ENCODE assay signal across 18 cellular contexts in genomic region chr6:79215233-79215824, GRCh38. TPM values are rescaled to one million over a fixed set of nuclear protein-coding genes. Genes with fewer than 3 reads are reported as not detected.
DNase-seq lines count a peak whose midpoint lies in the region; ATAC-seq and TF ChIP-seq lines count a peak whose summit lies in the region.
"Had no signal": no experiment of that assay in that cellular context is flagged by ENCODE, and none has a peak within 500 bp of the region (broad histone marks: within the 10 kb centered on the region; RNA-seq: fewer than 3 reads in every experiment).

No MANE protein-coding gene starts in this region.

- no peaks in the 10 kb centered on the region for H3K27me3 Mint-ChIP-seq in mesothelial cell of epicardium (ENCODE audit: low read depth)
- no peaks in the 10 kb centered on the region for H3K27me3 Mint-ChIP-seq in activated CD8-positive, alpha-beta T cell treated with anti-CD3 and anti-CD28 coated beads, Interleukin-2, amount 10 ng/mL, durations not matched to agents 7 days and 5 days (ENCODE audit: low read depth)

- H3K9me3 Mint-ChIP-seq in mesothelial cell of epicardium: peaks cover 11% of the 10 kb centered on the region
- H3K9me3 Mint-ChIP-seq in activated CD8-positive, alpha-beta T cell treated with anti-CD3 and anti-CD28 coated beads, Interleukin-2, amount 10 ng/mL, durations not matched to agents 7 days and 5 days (ENCODE audit: insufficient read depth): no peaks in the 10 kb centered on the region

- no peak for DNase-seq in Right ventricle myocardium superior
- DNase-seq in right atrium auricular region (ENCODE audit: low spot score): no peak
- DNase-seq in cardiac muscle cell (ENCODE audit: low read depth in 1 of 2, low spot score in 1 of 2): peak; percentile 48 to 58
- DNase-seq in mesothelial cell of epicardium (ENCODE audit: low spot score in 2 of 2, unreplicated experiment in 2 of 2): no peak
- no peak for DNase-seq in coronary artery (ENCODE audit: low spot score)
- DNase-seq in HPDE6-E6E7 (ENCODE audit: extremely low spot score): no peak
- no peak for DNase-seq in activated CD8-positive, alpha-beta T cell treated with anti-CD3 and anti-CD28 coated beads, Interleukin-2, amount 10 ng/mL, durations not matched to agents 7 days and 5 days
- DNase-seq: activated gamma-delta T cell, C1 segment of cervical spinal cord, dorsolateral prefrontal cortex, NCI-H2081 treated with DMSO at 0.1 percent for 48 hours, NCI-H524 treated with DMSO at 0.1 percent for 48 hours, OCI-M1, stomach, T-helper 2 cell had no signal

- H3K4me3 Mint-ChIP-seq in mesothelial cell of epicardium: no peak overlapping the region
- no peak overlapping the region for H3K4me3 Mint-ChIP-seq in activated CD8-positive, alpha-beta T cell treated with anti-CD3 and anti-CD28 coated beads, Interleukin-2, amount 10 ng/mL, durations not matched to agents 7 days and 5 days

- H3K4me3 ChIP-seq in right atrium auricular region (no peak overlapping the region), cardiac muscle cell (no peak overlapping the region), coronary artery (no peak overlapping the region)
- H3K4me3 ChIP-seq: A549, dorsolateral prefrontal cortex, SJSA1, stomach had no signal

- no peak for TF ChIP-seq CTCF in right atrium auricular region (IDR thresholded peaks at IDR 0.05)
- no peak for TF ChIP-seq CTCF in cardiac muscle cell (IDR thresholded peaks at IDR 0.05; ENCODE audit: low read depth, low read length)
- no peak for TF ChIP-seq CTCF in mesothelial cell of epicardium (IDR thresholded peaks at IDR 0.05; ENCODE audit: unreplicated experiment)
- no peak for TF ChIP-seq CTCF in coronary artery (IDR thresholded peaks at IDR 0.05)

- CTCF ChIA-PET in activated CD8-positive, alpha-beta T cell treated with anti-CD3 and anti-CD28 coated beads, Interleukin-2, amount 10 ng/mL, durations not matched to agents 7 days and 5 days (lab: Charles Lee): no interaction called here

- H3K27me3 ChIP-seq in right atrium auricular region (no peaks in the 10 kb centered on the region), cardiac muscle cell (no peaks in the 10 kb centered on the region)
- H3K27me3 ChIP-seq: dorsolateral prefrontal cortex, SJSA1, stomach had no signal

- H3K36me3 ChIP-seq in right atrium auricular region (no peaks in the 10 kb centered on the region), cardiac muscle cell (peaks cover 5% of the 10 kb centered on the region)

- H3K27ac Mint-ChIP-seq in mesothelial cell of epicardium: peak overlapping the region; percentile 11
- no peak overlapping the region for H3K27ac Mint-ChIP-seq in activated CD8-positive, alpha-beta T cell treated with anti-CD3 and anti-CD28 coated beads, Interleukin-2, amount 10 ng/mL, durations not matched to agents 7 days and 5 days

- ATAC-seq in Right ventricle myocardium superior (ENCODE audit: poor library complexity): peak; percentile 37
- no peak for ATAC-seq in GM19023 (IDR thresholded peaks at IDR 0.05; ENCODE audit: unreplicated experiment)
- ATAC-seq in activated CD8-positive, alpha-beta T cell treated with anti-CD3 and anti-CD28 coated beads, Interleukin-2, amount 10 ng/mL, durations not matched to agents 7 days and 5 days: no peak
- ATAC-seq: A549 had no signal

- intact Hi-C loops in Right ventricle myocardium superior (cut with DNase I): no loop called here

- H3K4me1 ChIP-seq in right atrium auricular region: peaks cover 0 to 29% of the 10 kb centered on the region in 2 donors
- peaks cover 41% of the 10 kb centered on the region for H3K4me1 ChIP-seq in cardiac muscle cell (ENCODE audit: low read depth)
- H3K4me1 ChIP-seq: A549, SJSA1 had no signal

- H3K27ac ChIP-seq in right atrium auricular region (peak overlapping the region in 1 of 2 donors; percentile 12), cardiac muscle cell (peak overlapping the region; percentile 69), coronary artery (no peak overlapping the region)
- H3K27ac ChIP-seq: A549, dorsolateral prefrontal cortex, SJSA1, stomach had no signal

- peaks cover 16% of the 10 kb centered on the region for H3K4me1 Mint-ChIP-seq in mesothelial cell of epicardium
- H3K4me1 Mint-ChIP-seq in activated CD8-positive, alpha-beta T cell treated with anti-CD3 and anti-CD28 coated beads, Interleukin-2, amount 10 ng/mL, durations not matched to agents 7 days and 5 days (ENCODE audit: low read depth): no peaks in the 10 kb centered on the region

- H3K36me3 Mint-ChIP-seq in mesothelial cell of epicardium: peaks cover 23% of the 10 kb centered on the region
- peaks cover 4% of the 10 kb centered on the region for H3K36me3 Mint-ChIP-seq in activated CD8-positive, alpha-beta T cell treated with anti-CD3 and anti-CD28 coated beads, Interleukin-2, amount 10 ng/mL, durations not matched to agents 7 days and 5 days (ENCODE audit: low read depth)

- POLR2A ChIA-PET in activated CD8-positive, alpha-beta T cell treated with anti-CD3 and anti-CD28 coated beads, Interleukin-2, amount 10 ng/mL, durations not matched to agents 7 days and 5 days (lab: Charles Lee): no interaction called here

- no peaks in the 10 kb centered on the region for H3K9me3 ChIP-seq in right atrium auricular region
- no peaks in the 10 kb centered on the region for H3K9me3 ChIP-seq in cardiac muscle cell (ENCODE audit: low read depth)
- H3K9me3 ChIP-seq: A549, SJSA1, stomach had no signal

RNA-seq across cellular contexts. Expression of gene HMGN3, which starts 19.2 kb away (rescaled TPM):
- total RNA-seq in Right ventricle myocardium superior (148 TPM), right atrium auricular region (100 to 1,000 TPM in 1 of 2 donors, 10 to 100 TPM in 1; 77.0 to 152 TPM), cardiac muscle cell (235 and 240 TPM in 2 replicates), mesothelial cell of epicardium (104 to 106 TPM (median 104 TPM) in 3 replicates)
- 570 and 666 TPM in 2 replicates for polyA plus RNA-seq in cardiac muscle cell
- 10 to 100 TPM; 56.3 to 56.5 TPM for total RNA-seq in activated CD8-positive, alpha-beta T cell treated with anti-CD3 and anti-CD28 coated beads, Interleukin-2, amount 10 ng/mL, durations not matched to agents 7 days and 5 days

Comparison
In these comparisons a context has a peak if more than half of its experiments do, and no peak if none do; other contexts are left out.
1. DNase-seq: peak in cardiac muscle cell (2 of 2); none in Right ventricle myocardium superior (single experiment), right atrium auricular region (single experiment), mesothelial cell of epicardium (0 of 2), coronary artery (single experiment), HPDE6-E6E7 (single experiment) and activated CD8-positive, alpha-beta T cell treated with anti-CD3 and anti-CD28 coated beads, Interleukin-2, amount 10 ng/mL, durations not matched to agents 7 days and 5 days (single experiment).